In the genomic region with DNA sequence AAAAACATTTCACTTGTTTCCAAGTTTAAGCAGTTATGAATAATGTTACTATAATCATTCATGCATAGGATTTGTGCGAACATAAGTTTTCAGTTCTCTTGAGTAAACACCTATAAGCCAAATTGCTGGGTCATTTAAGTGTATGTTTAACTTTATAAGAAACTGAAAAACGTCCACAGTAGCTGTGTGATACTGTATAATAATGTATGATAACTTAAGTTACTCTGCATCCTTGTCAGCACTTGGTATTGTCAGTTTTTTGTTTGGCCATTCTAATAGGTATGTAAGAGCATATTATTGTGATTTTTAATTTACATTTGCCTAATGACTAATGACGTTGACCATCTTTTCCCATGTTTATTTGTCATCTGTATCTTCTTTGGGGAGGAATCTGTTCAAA, we compare ENCODE assay signal across 2 cellular contexts.
A peak's percentile ranks its signal among the peaks of the same experiment; 100 is the strongest.
TF ChIP-seq lines count a peak whose summit lies in the region.

No MANE protein-coding gene starts in this region.

TF ChIP-seq in HepG2, 621 proteins besides CTCF, POLR2A, EP300 and RAD21:
- TF ChIP-seq PAF1 (CRISPR knock-in tag; IDR thresholded peaks at IDR 0.05) (no peak), ZNF7 (CRISPR knock-in tag; IDR thresholded peaks at IDR 0.05) (peak; percentile 97)
TF ChIP-seq in HepG2: peak in this region for 1.

TF ChIP-seq in K562, 482 proteins besides CTCF, POLR2A, EP300 and RAD21:
- peak; percentile 68; the same call in 1 of the 2 replicates for TF ChIP-seq TRIM28 (IDR thresholded peaks at IDR 0.05)
- TF ChIP-seq RBM25 (IDR thresholded peaks at IDR 0.05; ENCODE audit: low read depth, low read length, severe bottlenecking), result peak; percentile 93
- TF ChIP-seq RB1 (IDR thresholded peaks at IDR 0.05; ENCODE audit: low read depth), result no peak
- TF ChIP-seq ZFP36 (IDR thresholded peaks at IDR 0.05; ENCODE audit: low read depth, low read length, partially characterized antibody), result peak; percentile 73
- TF ChIP-seq, protein P1, sequence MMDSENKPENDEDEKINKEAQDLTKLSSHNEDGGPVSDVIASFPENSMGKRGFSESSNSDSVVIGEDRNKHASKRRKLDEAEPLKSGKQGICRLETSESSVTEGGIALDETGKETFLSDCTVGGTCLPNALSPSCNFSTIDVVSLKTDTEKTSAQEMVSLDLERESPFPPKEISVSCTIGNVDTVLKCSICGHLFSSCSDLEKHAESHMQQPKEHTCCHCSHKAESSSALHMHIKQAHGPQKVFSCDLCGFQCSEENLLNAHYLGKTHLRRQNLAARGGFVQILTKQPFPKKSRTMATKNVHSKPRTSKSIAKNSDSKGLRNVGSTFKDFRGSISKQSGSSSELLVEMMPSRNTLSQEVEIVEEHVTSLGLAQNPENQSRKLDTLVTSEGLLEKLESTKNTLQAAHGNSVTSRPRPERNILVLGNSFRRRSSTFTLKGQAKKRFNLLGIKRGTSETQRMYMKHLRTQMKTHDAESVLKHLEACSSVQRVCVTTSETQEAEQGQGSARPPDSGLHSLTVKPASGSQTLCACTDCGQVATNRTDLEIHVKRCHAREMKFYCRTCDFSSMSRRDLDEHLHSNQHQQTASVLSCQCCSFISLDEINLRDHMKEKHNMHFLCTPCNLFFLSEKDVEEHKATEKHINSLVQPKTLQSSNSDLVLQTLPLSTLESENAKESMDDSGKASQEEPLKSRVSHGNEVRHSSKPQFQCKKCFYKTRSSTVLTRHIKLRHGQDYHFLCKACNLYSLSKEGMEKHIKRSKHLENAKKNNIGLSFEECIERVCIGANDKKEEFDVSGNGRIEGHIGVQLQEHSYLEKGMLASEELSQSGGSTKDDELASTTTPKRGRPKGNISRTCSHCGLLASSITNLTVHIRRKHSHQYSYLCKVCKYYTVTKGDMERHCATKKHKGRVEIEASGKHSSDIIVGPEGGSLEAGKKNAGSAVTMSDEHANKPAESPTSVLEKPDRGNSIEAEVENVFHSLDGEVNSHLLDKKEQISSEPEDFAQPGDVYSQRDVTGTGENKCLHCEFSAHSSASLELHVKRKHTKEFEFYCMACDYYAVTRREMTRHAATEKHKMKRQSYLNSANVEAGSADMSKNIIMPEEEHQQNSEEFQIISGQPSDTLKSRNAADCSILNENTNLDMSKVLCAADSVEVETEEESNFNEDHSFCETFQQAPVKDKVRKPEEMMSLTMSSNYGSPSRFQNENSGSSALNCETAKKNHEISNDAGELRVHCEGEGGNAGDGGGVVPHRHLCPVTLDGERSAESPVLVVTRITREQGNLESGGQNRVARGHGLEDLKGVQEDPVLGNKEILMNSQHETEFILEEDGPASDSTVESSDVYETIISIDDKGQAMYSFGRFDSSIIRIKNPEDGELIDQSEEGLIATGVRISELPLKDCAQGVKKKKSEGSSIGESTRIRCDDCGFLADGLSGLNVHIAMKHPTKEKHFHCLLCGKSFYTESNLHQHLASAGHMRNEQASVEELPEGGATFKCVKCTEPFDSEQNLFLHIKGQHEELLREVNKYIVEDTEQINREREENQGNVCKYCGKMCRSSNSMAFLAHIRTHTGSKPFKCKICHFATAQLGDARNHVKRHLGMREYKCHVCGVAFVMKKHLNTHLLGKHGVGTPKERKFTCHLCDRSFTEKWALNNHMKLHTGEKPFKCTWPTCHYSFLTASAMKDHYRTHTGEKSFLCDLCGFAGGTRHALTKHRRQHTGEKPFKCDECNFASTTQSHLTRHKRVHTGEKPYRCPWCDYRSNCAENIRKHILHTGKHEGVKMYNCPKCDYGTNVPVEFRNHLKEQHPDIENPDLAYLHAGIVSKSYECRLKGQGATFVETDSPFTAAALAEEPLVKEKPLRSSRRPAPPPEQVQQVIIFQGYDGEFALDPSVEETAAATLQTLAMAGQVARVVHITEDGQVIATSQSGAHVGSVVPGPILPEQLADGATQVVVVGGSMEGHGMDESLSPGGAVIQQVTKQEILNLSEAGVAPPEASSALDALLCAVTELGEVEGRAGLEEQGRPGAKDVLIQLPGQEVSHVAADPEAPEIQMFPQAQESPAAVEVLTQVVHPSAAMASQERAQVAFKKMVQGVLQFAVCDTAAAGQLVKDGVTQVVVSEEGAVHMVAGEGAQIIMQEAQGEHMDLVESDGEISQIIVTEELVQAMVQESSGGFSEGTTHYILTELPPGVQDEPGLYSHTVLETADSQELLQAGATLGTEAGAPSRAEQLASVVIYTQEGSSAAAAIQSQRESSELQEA (IDR thresholded peaks at IDR 0.05; ENCODE audit: low read depth), result peak; percentile 64; the same call in 1 of the 2 replicates
- TF ChIP-seq, protein P2, sequence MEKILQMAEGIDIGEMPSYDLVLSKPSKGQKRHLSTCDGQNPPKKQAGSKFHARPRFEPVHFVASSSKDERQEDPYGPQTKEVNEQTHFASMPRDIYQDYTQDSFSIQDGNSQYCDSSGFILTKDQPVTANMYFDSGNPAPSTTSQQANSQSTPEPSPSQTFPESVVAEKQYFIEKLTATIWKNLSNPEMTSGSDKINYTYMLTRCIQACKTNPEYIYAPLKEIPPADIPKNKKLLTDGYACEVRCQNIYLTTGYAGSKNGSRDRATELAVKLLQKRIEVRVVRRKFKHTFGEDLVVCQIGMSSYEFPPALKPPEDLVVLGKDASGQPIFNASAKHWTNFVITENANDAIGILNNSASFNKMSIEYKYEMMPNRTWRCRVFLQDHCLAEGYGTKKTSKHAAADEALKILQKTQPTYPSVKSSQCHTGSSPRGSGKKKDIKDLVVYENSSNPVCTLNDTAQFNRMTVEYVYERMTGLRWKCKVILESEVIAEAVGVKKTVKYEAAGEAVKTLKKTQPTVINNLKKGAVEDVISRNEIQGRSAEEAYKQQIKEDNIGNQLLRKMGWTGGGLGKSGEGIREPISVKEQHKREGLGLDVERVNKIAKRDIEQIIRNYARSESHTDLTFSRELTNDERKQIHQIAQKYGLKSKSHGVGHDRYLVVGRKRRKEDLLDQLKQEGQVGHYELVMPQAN (IDR thresholded peaks at IDR 0.05; ENCODE audit: borderline replicate concordance), result no peak
- TF ChIP-seq MCM7 (IDR thresholded peaks at IDR 0.05), result no peak
- TF ChIP-seq KAT7 (CRISPR knock-in tag; IDR thresholded peaks at IDR 0.05; ENCODE audit: borderline replicate concordance), result no peak
